8 cellular contexts compared by ENCODE assay signal in the genomic region with DNA sequence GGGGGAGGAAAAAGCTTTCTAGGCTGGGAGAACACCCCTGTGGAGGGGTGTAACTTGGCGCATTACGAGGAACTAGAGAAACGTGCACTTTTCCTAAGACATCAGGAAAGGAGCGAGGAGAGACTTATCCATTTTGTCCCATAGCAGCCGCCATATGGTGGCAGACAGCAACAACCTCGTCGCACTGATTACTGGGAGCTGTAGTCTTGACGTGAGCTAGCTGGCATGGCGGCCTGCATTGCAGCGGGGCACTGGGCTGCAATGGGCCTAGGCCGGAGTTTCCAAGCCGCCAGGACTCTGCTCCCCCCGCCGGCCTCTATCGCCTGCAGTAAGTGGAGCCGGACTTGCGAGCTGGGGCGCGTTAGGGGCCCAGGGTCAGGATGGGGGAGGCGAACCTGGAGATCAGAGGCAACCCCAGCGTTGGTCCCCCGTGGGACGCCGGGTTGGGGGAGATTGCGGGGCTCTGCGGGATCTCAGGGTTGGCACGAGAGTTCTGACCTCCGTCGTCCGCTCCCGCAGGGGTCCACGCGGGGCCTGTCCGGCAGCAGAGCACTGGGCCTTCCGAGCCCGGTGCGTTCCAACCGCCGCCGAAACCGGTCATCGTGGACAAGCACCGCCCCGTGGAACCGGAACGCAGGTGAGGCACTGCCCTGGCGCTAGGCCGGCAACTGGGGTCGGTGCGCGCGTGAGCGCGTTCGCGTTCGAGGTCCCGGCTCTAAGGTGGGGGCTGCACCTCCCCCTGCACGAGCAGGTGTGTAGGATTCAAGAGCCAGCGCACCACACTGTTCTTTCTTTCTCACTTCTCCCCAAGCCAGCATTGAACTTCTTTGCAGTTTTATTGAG. TPM values are rescaled to one million over a fixed set of nuclear protein-coding genes. Genes with fewer than 3 reads are reported as not detected.
DNase-seq lines count a peak whose midpoint lies in the region; ATAC-seq and TF ChIP-seq lines count a peak whose summit lies in the region.

A gene (plus strand): TSS at position 201 of the 843 bp plus-strand sequence. CDS start 25 bp downstream, at position 226.

- H3K4me3 Mint-ChIP-seq in activated CD4-positive, alpha-beta T cell treated with anti-CD3 and anti-CD28 coated beads, Interleukin-2, amount 10 ng/mL, durations not matched to agents 24 days and 14 days = peak within 1 kb of the TSS; percentile 94

- peaks cover 4% of the 10 kb centered on the region for H3K9me3 Mint-ChIP-seq in activated CD4-positive, alpha-beta T cell treated with anti-CD3 and anti-CD28 coated beads, Interleukin-2, amount 10 ng/mL, durations not matched to agents 24 days and 14 days

- no peaks in the 10 kb centered on the region for H3K27me3 ChIP-seq in BLaER1 treated with 17β-estradiol and CSF1 and Interleukin-3, amounts not matched to agents 10 nM and 100 nM

- TF ChIP-seq CTCF in coronary artery (IDR thresholded peaks at IDR 0.05) = no peak

- peaks cover 0 to 19% (median 0%) of the 10 kb centered on the region in 11 experiments; a peak in 4 of 22 replicates for H4K20me1 ChIP-seq in BLaER1 treated with 17β-estradiol and CSF1 and Interleukin-3, amounts not matched to agents 10 nM and 100 nM

- H3K36me3 ChIP-seq in BLaER1 treated with 17β-estradiol and CSF1 and Interleukin-3, amounts not matched to agents 10 nM and 100 nM = peaks cover 23 to 40% (median 35%) of the 10 kb centered on the region in 11 experiments

- H3K4me2 ChIP-seq in BLaER1 treated with 17β-estradiol and CSF1 and Interleukin-3, amounts not matched to agents 10 nM and 100 nM = peak within 1 kb of the TSS; percentile 65 to 88 (median 81)

- intact Hi-C loops in activated CD4-positive, alpha-beta T cell treated with anti-CD3 and anti-CD28 coated beads, Interleukin-2, amount 10 ng/mL, durations not matched to agents 24 days and 14 days (cut with micrococcal nuclease) = loop anchor here (1.0 to 2.0 kb wide), 2 partner anchors 63 to 688 kb away; a partner anchor contains a TSS

- H3K9me3 ChIP-seq in BLaER1 treated with 17β-estradiol and CSF1 and Interleukin-3, amounts not matched to agents 10 nM and 100 nM (replicated peaks in 1 of 11) = peaks cover 0 to 9% (median 0%) of the 10 kb centered on the region in 11 experiments; a peak in 3 of 22 replicates

- H3K27ac ChIP-seq in BLaER1 treated with 17β-estradiol and CSF1 and Interleukin-3, amounts not matched to agents 10 nM and 100 nM = peak within 1 kb of the TSS; percentile 72 to 91 (median 86)
- peak within 1 kb of the TSS; percentile 61 to 81 for H3K27ac ChIP-seq in coronary artery

- peak within 1 kb of the TSS; percentile 86 to 97 (median 90) for H3K4me3 ChIP-seq in BLaER1 treated with 17β-estradiol and CSF1 and Interleukin-3, amounts not matched to agents 10 nM and 100 nM
- peak within 1 kb of the TSS; percentile 97 for H3K4me3 ChIP-seq in coronary artery

- H3K36me3 Mint-ChIP-seq in activated CD4-positive, alpha-beta T cell treated with anti-CD3 and anti-CD28 coated beads, Interleukin-2, amount 10 ng/mL, durations not matched to agents 24 days and 14 days (ENCODE audit: low read depth) = peaks cover 24% of the 10 kb centered on the region

- peaks cover 4 to 18% (median 9%) of the 10 kb centered on the region in 10 experiments; a peak in 13 of 20 replicates for H3K4me1 ChIP-seq in BLaER1 treated with 17β-estradiol and CSF1 and Interleukin-3, amounts not matched to agents 10 nM and 100 nM

- peak within 1 kb of the TSS; percentile 86 to 93 (median 91) for H3K9ac ChIP-seq in BLaER1 treated with 17β-estradiol and CSF1 and Interleukin-3, amounts not matched to agents 10 nM and 100 nM

- H3K27me3 Mint-ChIP-seq in activated CD4-positive, alpha-beta T cell treated with anti-CD3 and anti-CD28 coated beads, Interleukin-2, amount 10 ng/mL, durations not matched to agents 24 days and 14 days = no peaks in the 10 kb centered on the region

- peaks cover 17% of the 10 kb centered on the region for H3K4me1 Mint-ChIP-seq in activated CD4-positive, alpha-beta T cell treated with anti-CD3 and anti-CD28 coated beads, Interleukin-2, amount 10 ng/mL, durations not matched to agents 24 days and 14 days

- peak; percentile 97 for ATAC-seq in GM19324 (IDR thresholded peaks at IDR 0.05; ENCODE audit: low FRiP score, unreplicated experiment)
- ATAC-seq in HG03460 (IDR thresholded peaks at IDR 0.05; ENCODE audit: unreplicated experiment) = peak; percentile 95

- DNase-seq in NCI-H526 (lab: John Stamatoyannopoulos, UW) (peak; percentile 82 to 90), coronary artery (ENCODE audit: low spot score) (peak; percentile 88), left kidney (ENCODE audit: low read depth, low spot score) (peak; percentile 98)
- DNase-seq in activated CD4-positive, alpha-beta T cell treated with anti-CD3 and anti-CD28 coated beads, Interleukin-2, amount 10 ng/mL, durations not matched to agents 24 days and 14 days = peak; percentile 93
- peak; percentile 81 for DNase-seq in stimulated activated CD4-positive, alpha-beta T cell treated with anti-CD3 and anti-CD28 coated beads, Interleukin-1b, Interleukin-23, amount 100 ng/mL, for 48 hours

- H3K27ac Mint-ChIP-seq in activated CD4-positive, alpha-beta T cell treated with anti-CD3 and anti-CD28 coated beads, Interleukin-2, amount 10 ng/mL, durations not matched to agents 24 days and 14 days = peak within 1 kb of the TSS; percentile 97

RNA-seq across cellular contexts. Expression of the gene that starts here (rescaled TPM):
- total RNA-seq in activated CD4-positive, alpha-beta T cell treated with anti-CD3 and anti-CD28 coated beads, Interleukin-2, amount 10 ng/mL, durations not matched to agents 24 days and 14 days = 70.6 and 76.8 TPM in 2 replicates

Comparison
In these comparisons a context has a peak if more than half of its experiments do, and no peak if none do; other contexts are left out.
1. Peak in every context shown above with its lines: DNase-seq, ATAC-seq, H3K4me3 ChIP-seq and H3K27ac ChIP-seq.